24 cellular contexts compared by ENCODE assay signal in genomic region chr2:222270436-222270835, GRCh38. TPM values are rescaled to one million over a fixed set of nuclear protein-coding genes. Genes with fewer than 3 reads are reported as not detected.
"Had no signal": no experiment of that assay in that cellular context is flagged by ENCODE, and none has a peak within 500 bp of the region (broad histone marks: within the 10 kb centered on the region; RNA-seq: fewer than 3 reads in every experiment).

No MANE protein-coding gene starts in this region.

- DNase-seq: erythroblast; heart left ventricle; hypothalamus; kidney glomerular epithelial cell; mucosa of descending colon; naive thymus-derived CD8-positive, alpha-beta T cell; occipital lobe; pancreas; retina; right lobe of liver; stimulated activated CD4-positive, alpha-beta T cell treated with anti-CD3 and anti-CD28 coated beads, Interleukin-4, amount 100 ng/mL, for 1 hour; stimulated activated CD8-positive, alpha-beta memory T cell treated with anti-CD3 and anti-CD28 coated beads, Interleukin-4, amount 100 ng/mL, for 48 hours; stimulated activated naive CD8-positive, alpha-beta T cell treated with anti-CD3 and anti-CD28 coated beads, Interleukin-15, Interleukin-2, amounts not matched to agents 100 U/mL and 50 U/mL, for 24 hours; thyroid gland had no signal

- H3K9me3 Mint-ChIP-seq: dendritic cell treated with granulocyte-macrophage colony-stimulating factor and Interleukin-4, amounts not matched to agents 40 ng/mL and 50 ng/mL, for 4 days; stimulated activated effector memory CD8-positive, alpha-beta T cell treated with anti-CD3 and anti-CD28 coated beads, Interleukin-12 subunit alpha, Interleukin-12 subunit beta, amount 100 ng/mL, for 72 hours; type B pancreatic cell had no signal

- ATAC-seq: heart left ventricle; mucosa of descending colon; naive thymus-derived CD8-positive, alpha-beta T cell; pancreas; right lobe of liver; stimulated activated effector memory CD8-positive, alpha-beta T cell treated with anti-CD3 and anti-CD28 coated beads, Interleukin-12 subunit alpha, Interleukin-12 subunit beta, amount 100 ng/mL, for 72 hours; stimulated activated naive CD8-positive, alpha-beta T cell treated with anti-CD3 and anti-CD28 coated beads, Interleukin-15, Interleukin-2, amounts not matched to agents 100 U/mL and 50 U/mL, for 24 hours had no signal

- H3K36me3 Mint-ChIP-seq: naive thymus-derived CD8-positive, alpha-beta T cell; stimulated activated effector memory CD8-positive, alpha-beta T cell treated with anti-CD3 and anti-CD28 coated beads, Interleukin-12 subunit alpha, Interleukin-12 subunit beta, amount 100 ng/mL, for 72 hours; type B pancreatic cell had no signal

- H3K36me3 ChIP-seq: heart left ventricle, pancreas, prostate gland, right lobe of liver, suprapubic skin, thyroid gland had no signal

- H3K27ac Mint-ChIP-seq: dendritic cell treated with granulocyte-macrophage colony-stimulating factor and Interleukin-4, amounts not matched to agents 40 ng/mL and 50 ng/mL, for 4 days; naive thymus-derived CD8-positive, alpha-beta T cell; stimulated activated effector memory CD8-positive, alpha-beta T cell treated with anti-CD3 and anti-CD28 coated beads, Interleukin-12 subunit alpha, Interleukin-12 subunit beta, amount 100 ng/mL, for 72 hours; type B pancreatic cell had no signal

- H3K4me3 Mint-ChIP-seq: dendritic cell treated with granulocyte-macrophage colony-stimulating factor and Interleukin-4, amounts not matched to agents 40 ng/mL and 50 ng/mL, for 4 days; naive thymus-derived CD8-positive, alpha-beta T cell; stimulated activated effector memory CD8-positive, alpha-beta T cell treated with anti-CD3 and anti-CD28 coated beads, Interleukin-12 subunit alpha, Interleukin-12 subunit beta, amount 100 ng/mL, for 72 hours; type B pancreatic cell had no signal

- H3K4me1 Mint-ChIP-seq: naive thymus-derived CD8-positive, alpha-beta T cell; stimulated activated effector memory CD8-positive, alpha-beta T cell treated with anti-CD3 and anti-CD28 coated beads, Interleukin-12 subunit alpha, Interleukin-12 subunit beta, amount 100 ng/mL, for 72 hours had no signal

- H3K27me3 ChIP-seq: right lobe of liver, thyroid gland had no signal

- H3K9me3 ChIP-seq: heart left ventricle, mucosa of descending colon, pancreas, prostate gland, right lobe of liver, suprapubic skin, thyroid gland had no signal

- H3K27ac ChIP-seq: heart left ventricle, pancreas, prostate gland, right lobe of liver, suprapubic skin, thyroid gland had no signal

- H3K4me1 ChIP-seq: heart left ventricle, pancreas, prostate gland, right lobe of liver, suprapubic skin, thyroid gland had no signal

- H3K4me3 ChIP-seq: heart left ventricle, mucosa of descending colon, pancreas, prostate gland, right lobe of liver, suprapubic skin, thyroid gland had no signal

RNA-seq across cellular contexts. Expression of gene PAX3, which starts 28.4 kb away (rescaled TPM):
- total RNA-seq: endothelial cell of umbilical vein; frontal cortex; glomerular endothelial cell; liver; lung microvascular endothelial cell; mucosa of descending colon; naive thymus-derived CD8-positive, alpha-beta T cell; pancreas; prostate gland; right lobe of liver; thyroid gland had no signal
- polyA plus RNA-seq: endothelial cell of umbilical vein; heart left ventricle; liver; naive thymus-derived CD8-positive, alpha-beta T cell; pancreas had no signal
